In the genomic region with DNA sequence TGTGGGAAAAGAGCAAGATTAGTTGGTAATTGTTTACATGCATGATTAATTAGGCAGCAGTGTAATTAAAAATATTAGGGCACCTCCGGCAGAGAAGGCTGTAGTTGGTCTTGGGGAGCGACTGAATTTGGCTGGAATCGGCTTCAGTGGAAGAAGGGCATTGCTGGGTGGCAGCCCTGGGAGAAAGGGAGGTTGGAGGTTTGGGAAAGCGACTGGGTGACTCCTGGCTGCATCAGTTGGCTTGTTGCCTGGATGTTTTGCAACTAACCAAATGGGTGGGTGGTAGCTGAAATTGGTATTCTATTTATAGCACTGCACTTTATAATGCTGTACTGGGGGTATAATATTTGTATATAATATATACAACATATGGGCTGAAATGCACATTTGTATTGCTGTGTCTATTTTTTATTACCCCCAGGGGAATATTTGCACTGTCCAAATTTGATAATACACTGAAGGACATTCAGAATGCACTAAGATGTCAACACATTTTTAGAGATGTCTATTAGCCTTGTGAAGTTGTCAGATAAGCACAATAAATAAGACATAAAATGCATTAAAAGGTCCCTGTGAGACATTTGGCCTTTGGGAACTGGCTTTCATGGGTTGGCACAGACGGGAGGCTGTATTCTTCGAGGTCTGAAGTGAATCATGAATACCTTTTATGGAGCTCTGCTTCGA, we compare ENCODE assay signal across 8 cellular contexts. TPM values are rescaled to one million over a fixed set of nuclear protein-coding genes. Genes with fewer than 3 reads are reported as not detected.
A peak's percentile ranks its signal among the peaks of the same experiment; 100 is the strongest.
DNase-seq lines count a peak whose midpoint lies in the region; ATAC-seq and TF ChIP-seq lines count a peak whose summit lies in the region.

No MANE protein-coding gene starts in this region.

- H3K27me3 ChIP-seq in ascending aorta (no peaks in the 10 kb centered on the region), left lung (no peaks in the 10 kb centered on the region)

- H3K4me1 ChIP-seq in ascending aorta (peaks cover 5 to 15% of the 10 kb centered on the region in 2 donors), left lung (peaks cover 0 to 28% of the 10 kb centered on the region in 2 donors), urinary bladder (ENCODE audit: insufficient read depth) (no peaks in the 10 kb centered on the region)

- H3K9me3 ChIP-seq in ascending aorta (no peaks in the 10 kb centered on the region), left lung (no peaks in the 10 kb centered on the region)

- H3K36me3 ChIP-seq in ascending aorta (no peaks in the 10 kb centered on the region), left lung (no peaks in the 10 kb centered on the region), urinary bladder (ENCODE audit: insufficient read depth) (no peaks in the 10 kb centered on the region)

- DNase-seq in Right ventricle myocardium superior (no peak), Right ventricle myocardium inferior (ENCODE audit: missing footprints) (no peak), ascending aorta (ENCODE audit: low spot score in 2 of 2) (no peak), left lung (no peak), dedifferentiated amniotic fluid mesenchymal stem cell (ENCODE audit: extremely low spot score) (no peak), NCI-H2081 treated with DMSO at 0.1 percent for 48 hours (lab: John Stamatoyannopoulos, UW) (no peak)

- no peak for TF ChIP-seq CTCF in ascending aorta (IDR thresholded peaks at IDR 0.05)
- TF ChIP-seq CTCF in left lung (IDR thresholded peaks at IDR 0.05): no peak

- H3K4me3 ChIP-seq in ascending aorta (peak overlapping the region; percentile 88 to 97), left lung (peak overlapping the region; percentile 49 to 52), urinary bladder (ENCODE audit: low read depth, low read length) (peak overlapping the region; percentile 86)

- H3K27ac ChIP-seq in ascending aorta: peak overlapping the region; percentile 88 to 100
- no peak overlapping the region for H3K27ac ChIP-seq in left lung
- no peak overlapping the region for H3K27ac ChIP-seq in urinary bladder (ENCODE audit: low read depth)

- intact Hi-C loops in Right ventricle myocardium superior (cut with DNase I): no loop called here
- intact Hi-C loops in Right ventricle myocardium inferior (cut with DNase I): no loop called here
- intact Hi-C loops in ascending aorta (cut with DNase I): loop anchor here (10.0 kb wide), 1 partner anchor 543 kb away; no protein-coding TSS in a partner anchor
- intact Hi-C loops in left lung (cut with DNase I): no loop called here

- ATAC-seq in Right ventricle myocardium superior (ENCODE audit: poor library complexity) (peak; percentile 40), Right ventricle myocardium inferior (no peak), left lung (no peak), HG03097 (IDR thresholded peaks at IDR 0.05; ENCODE audit: low FRiP score, unreplicated experiment) (no peak)

- 49% methylated on average over 7 of the region's 7 CpGs for WGBS in urinary bladder

RNA-seq across cellular contexts. Expression of a gene that starts 1.7 kb away (rescaled TPM):
- total RNA-seq in Right ventricle myocardium superior (14.6 TPM), Right ventricle myocardium inferior (15.4 TPM), ascending aorta (8.8 TPM), left lung (1 to 10 TPM; 6.5 to 6.9 TPM), urinary bladder (22.4 TPM)
- 3.6 TPM for polyA plus RNA-seq in urinary bladder

RNA-seq across cellular contexts. Expression of a gene that starts 39.8 kb away (rescaled TPM):
- total RNA-seq in Right ventricle myocardium superior: 76.1 TPM
- total RNA-seq in Right ventricle myocardium inferior: 74.7 TPM
- total RNA-seq in ascending aorta: 20.6 TPM
- total RNA-seq in left lung: 100 to 1,000 TPM in 1 of 2 donors, 10 to 100 TPM in 1; 92.7 to 122 TPM
- total RNA-seq in urinary bladder: 50.8 TPM
- 26.0 TPM for polyA plus RNA-seq in urinary bladder

Comparison
In these comparisons a context has a peak if more than half of its experiments do, and no peak if none do; other contexts are left out.
1. H3K27ac ChIP-seq: peak in ascending aorta (2 of 2); none in left lung (0 of 2) and urinary bladder (single experiment).
2. Peak in every context shown above with its lines, with median percentiles within 50 percentile points of each other: H3K4me3 ChIP-seq.